In the genomic region with DNA sequence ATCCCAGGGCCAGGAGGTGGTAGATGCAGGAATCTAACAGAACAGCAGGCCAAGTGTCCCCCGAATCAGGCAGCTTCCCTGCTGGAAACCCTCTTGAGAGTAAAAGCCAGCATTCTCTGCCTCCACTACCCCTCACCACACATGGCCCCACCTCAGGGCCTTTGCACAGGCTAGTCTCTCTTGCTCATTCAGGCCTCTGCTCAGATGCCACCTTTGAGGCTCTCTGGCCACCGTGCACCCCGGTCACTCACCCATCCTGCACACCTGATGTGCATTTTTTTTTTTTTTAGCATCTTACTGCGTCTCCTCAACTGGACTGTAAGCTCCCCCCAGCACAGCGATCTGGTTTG, we compare ENCODE assay signal across 2 cellular contexts.
TF ChIP-seq lines count a peak whose summit lies in the region.

No MANE protein-coding gene starts in this region.

TF ChIP-seq in HEK293, 187 proteins besides CTCF, POLR2A, EP300 and RAD21:
- TF ChIP-seq ZNF623 (tag by site-specific recombination; IDR thresholded peaks at IDR 0.05), result peak; percentile 93
- no peak for TF ChIP-seq ZNF292 (tag by site-specific recombination; IDR thresholded peaks at IDR 0.05; ENCODE audit: borderline replicate concordance, low read depth)
TF ChIP-seq in HEK293: peak in this region for 1.

TF ChIP-seq in K562, 482 proteins besides CTCF, POLR2A, EP300 and RAD21:
- peak; percentile 59 for TF ChIP-seq RBM25 (IDR thresholded peaks at IDR 0.05; ENCODE audit: low read depth, low read length, severe bottlenecking)
- TF ChIP-seq RBM22 (IDR thresholded peaks at IDR 0.05; ENCODE audit: low read depth, low read length, poor library complexity, severe bottlenecking), result no peak
